In the genomic region with DNA sequence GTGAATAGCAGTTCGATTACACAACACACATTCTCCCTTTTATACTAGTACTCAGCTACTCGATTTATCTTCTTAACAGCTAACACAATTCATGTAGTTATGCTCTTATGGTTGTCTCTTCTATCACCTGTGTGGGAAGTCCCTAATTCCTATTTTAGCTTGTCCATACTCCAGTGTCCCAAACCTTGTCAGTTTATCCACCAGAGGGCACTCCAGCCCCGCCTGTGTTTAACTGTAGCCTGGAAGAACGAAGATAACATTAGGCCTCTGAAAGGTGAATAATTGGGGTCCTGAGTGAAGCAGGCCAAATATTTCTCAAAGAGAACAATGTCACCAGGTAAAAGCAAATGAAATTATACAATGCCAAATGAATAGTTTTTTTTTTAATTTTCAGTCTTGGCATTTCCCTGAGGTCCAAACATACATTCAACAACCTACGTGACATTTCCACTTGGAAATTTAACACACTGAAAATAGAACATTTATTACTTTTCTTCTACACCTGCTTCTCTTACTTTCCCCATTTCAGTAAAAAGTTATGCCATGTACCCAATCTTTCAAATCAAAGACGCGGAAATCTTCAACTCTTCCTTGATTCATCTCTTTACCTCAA, we compare ENCODE assay signal across 8 cellular contexts.
DNase-seq lines count a peak whose midpoint lies in the region; ATAC-seq lines count a peak whose summit lies in the region.

No MANE protein-coding gene starts in this region.

- DNase-seq in Caki2 (ENCODE audit: low read depth) (peak; percentile 13), NCI-H524 treated with DMSO at 0.1 percent for 48 hours (lab: John Stamatoyannopoulos, UW) (peak; percentile 11), astrocyte of the hippocampus (ENCODE audit: low read depth, low spot score) (peak; percentile 69), iPS-NIHi7 (ENCODE audit: extremely low spot score) (peak; percentile 54), stromal cell of bone marrow (ENCODE audit: low read depth) (peak; percentile 2)

- ATAC-seq in GM18867 (IDR thresholded peaks at IDR 0.05; ENCODE audit: unreplicated experiment) (peak; percentile 97), HG03060 (IDR thresholded peaks at IDR 0.05; ENCODE audit: low read depth, unreplicated experiment) (peak; percentile 67), HG03139 (IDR thresholded peaks at IDR 0.05; ENCODE audit: unreplicated experiment) (no peak)

- in situ Hi-C loops in Caki2 (cut with HindIII; ENCODE audit: low pct_unique_long_range_greater_than_20kb, low sequenced_read_pairs): no loop called here

Comparison
In these comparisons a context has a peak if more than half of its experiments do, and no peak if none do; other contexts are left out.
1. DNase-seq: peak in every context shown above with its lines; median percentile 69 in astrocyte of the hippocampus; 54 in iPS-NIHi7; 13 in Caki2; 11 in NCI-H524 treated with DMSO at 0.1 percent for 48 hours; 2 in stromal cell of bone marrow.